Comparison of ENCODE assay signal across 1 cellular context in genomic region chr1:21022279-21023040, GRCh38.
TF ChIP-seq lines count a peak whose summit lies in the region.

No MANE protein-coding gene starts in this region.

TF ChIP-seq in K562, 482 proteins besides CTCF, POLR2A, EP300 and RAD21 (continued from another document and continues in another):
- TF ChIP-seq ZNF609 (CRISPR knock-in tag; IDR thresholded peaks at IDR 0.05; ENCODE audit: borderline replicate concordance) (no peak), U2AF1 (optimal IDR thresholded peaks at IDR 0.05; ENCODE audit: low read depth, low read length) (no peak), PRDM10 (IDR thresholded peaks at IDR 0.05; ENCODE audit: partially characterized antibody) (peak; percentile 66), USF2 (CRISPR knock-in tag; IDR thresholded peaks at IDR 0.05) (no peak), FOXO4 (CRISPR knock-in tag; IDR thresholded peaks at IDR 0.05) (no peak), ZNF121 (CRISPR knock-in tag; conservative IDR thresholded peaks at IDR 0.05) (no peak), ATF2 (CRISPR knock-in tag; IDR thresholded peaks at IDR 0.05) (no peak), NFIX (CRISPR knock-in tag; IDR thresholded peaks at IDR 0.05; ENCODE audit: low read depth) (no peak), DLX4 (CRISPR knock-in tag; IDR thresholded peaks at IDR 0.05) (no peak), HSF4 (CRISPR knock-in tag; IDR thresholded peaks at IDR 0.05; ENCODE audit: borderline replicate concordance) (peak; percentile 29; the same call in 1 of the 2 replicates), NBN (IDR thresholded peaks at IDR 0.05; ENCODE audit: low read depth) (peak; percentile 82), TFE3 (CRISPR knock-in tag; IDR thresholded peaks at IDR 0.05) (no peak), BACH1 (tag; IDR thresholded peaks at IDR 0.05) (peak; percentile 99), SMARCE1 (IDR thresholded peaks at IDR 0.05) (peak; percentile 95), VEZF1 (CRISPR knock-in tag; IDR thresholded peaks at IDR 0.05) (peak; percentile 54; the same call in 1 of the 2 replicates), BCL6 (CRISPR knock-in tag; IDR thresholded peaks at IDR 0.05) (no peak), XRCC5 (IDR thresholded peaks at IDR 0.05; ENCODE audit: low read depth, low read length) (no peak), ZNF324 (CRISPR knock-in tag; IDR thresholded peaks at IDR 0.05) (no peak; the same call in 1 of the 2 replicates), GATAD2B (IDR thresholded peaks at IDR 0.05; ENCODE audit: borderline replicate concordance) (peak; percentile 29; the same call in 1 of the 2 replicates), ZNF398 (CRISPR knock-in tag; IDR thresholded peaks at IDR 0.05) (no peak), FOXA3 (CRISPR knock-in tag; conservative IDR thresholded peaks at IDR 0.05 in 1 of 2, IDR thresholded peaks at IDR 0.05 in 1 of 2) (peak; percentile 62 to 90; a peak in 3 of 4 replicates), TSC22D4 (tag; IDR thresholded peaks at IDR 0.05) (no peak), NR2F6 (CRISPR knock-in tag; IDR thresholded peaks at IDR 0.05) (no peak), MNT (conservative IDR thresholded peaks at IDR 0.05) (peak; percentile 57 to 78), RUNX1 (IDR thresholded peaks at IDR 0.05; ENCODE audit: low read depth) (no peak), BRCA1 (IDR thresholded peaks at IDR 0.05) (no peak), BRCA1 (CRISPR knock-in tag; IDR thresholded peaks at IDR 0.05) (no peak), FOXM1 (IDR thresholded peaks at IDR 0.05; ENCODE audit: low read depth) (peak; percentile 56), FOXM1 (CRISPR knock-in tag; IDR thresholded peaks at IDR 0.05; ENCODE audit: low read depth) (no peak), FIP1L1 (IDR thresholded peaks at IDR 0.05; ENCODE audit: low read depth, low read length, poor library complexity, severe bottlenecking) (no peak)
